9 cellular contexts compared by ENCODE assay signal in genomic region chr6:31896493-31896855, GRCh38. TPM values are rescaled to one million over a fixed set of nuclear protein-coding genes. Genes with fewer than 3 reads are reported as not detected.
A peak's percentile ranks its signal among the peaks of the same experiment; 100 is the strongest.
DNase-seq lines count a peak whose midpoint lies in the region; ATAC-seq and TF ChIP-seq lines count a peak whose summit lies in the region.
"Had no signal": no experiment of that assay in that cellular context is flagged by ENCODE, and none has a peak within 500 bp of the region (broad histone marks: within the 10 kb centered on the region; RNA-seq: fewer than 3 reads in every experiment).

No MANE protein-coding gene starts in this region.

- H3K27me3 ChIP-seq in left ventricle myocardium inferior (ENCODE audit: low read depth) (no peaks in the 10 kb centered on the region), breast epithelium (no peaks in the 10 kb centered on the region), mononuclear cell (ENCODE audit: insufficient read depth, low read length) (no peaks in the 10 kb centered on the region), foreskin keratinocyte (no peaks in the 10 kb centered on the region)

- TF ChIP-seq POLR2A in breast epithelium (IDR thresholded peaks at IDR 0.05) = no peak

- H3K4me1 ChIP-seq in left ventricle myocardium inferior (peaks cover 47% of the 10 kb centered on the region), breast epithelium (peaks cover 0 to 4% of the 10 kb centered on the region in 2 donors), mononuclear cell (ENCODE audit: insufficient read depth, low read length) (peaks cover 38% of the 10 kb centered on the region), foreskin keratinocyte (peaks cover 5% of the 10 kb centered on the region)

- H3K36me3 ChIP-seq in left ventricle myocardium inferior (peaks cover 34% of the 10 kb centered on the region), breast epithelium (no peaks in the 10 kb centered on the region)

- intact Hi-C loops in left ventricle myocardium inferior (cut with micrococcal nuclease) (no loop called here), cardiac septum (cut with DNase I) (loop anchor here (2.0 to 5.0 kb wide), 2 partner anchors 34 to 214 kb away; partner anchors contain the start of genes LY6G5C and NEU1), breast epithelium (cut with DNase I; ENCODE audit: low total_unique reads) (loop anchor here (2.0 kb wide), 1 partner anchor 56 kb away; no protein-coding TSS in a partner anchor)

- H3K27ac ChIP-seq in left ventricle myocardium inferior (replicated peaks) = peak overlapping the region; percentile 92
- H3K27ac ChIP-seq in breast epithelium = peak overlapping the region; percentile 86 to 89
- H3K27ac ChIP-seq in foreskin keratinocyte = no peak overlapping the region

- H3K9me3 ChIP-seq in left ventricle myocardium inferior (replicated peaks) = no peaks in the 10 kb centered on the region
- H3K9me3 ChIP-seq in breast epithelium = no peaks in the 10 kb centered on the region
- no peaks in the 10 kb centered on the region for H3K9me3 ChIP-seq in mononuclear cell (ENCODE audit: low read depth, low read length)

- ATAC-seq in HG03565 (IDR thresholded peaks at IDR 0.05; ENCODE audit: unreplicated experiment) (no peak), foreskin keratinocyte (no peak), GM21786 (IDR thresholded peaks at IDR 0.05; ENCODE audit: unreplicated experiment) (no peak)

- TF ChIP-seq CTCF in left ventricle myocardium inferior (IDR thresholded peaks at IDR 0.05; ENCODE audit: borderline replicate concordance) (no peak), breast epithelium (IDR thresholded peaks at IDR 0.05) (no peak), foreskin keratinocyte (conservative IDR thresholded peaks at IDR 0.05) (no peak)

- peak overlapping the region; percentile 93 for H3K4me3 ChIP-seq in left ventricle myocardium inferior
- peak overlapping the region; percentile 88 to 99 (median 94) for H3K4me3 ChIP-seq in breast epithelium
- peak overlapping the region; percentile 99 for H3K4me3 ChIP-seq in mononuclear cell (ENCODE audit: low read length)

- no peak for DNase-seq in left ventricle myocardium inferior
- no peak for DNase-seq in cardiac septum (ENCODE audit: low spot score)
- DNase-seq in breast epithelium (ENCODE audit: low spot score in 2 of 2) = no peak
- DNase-seq in C1 segment of cervical spinal cord (lab: John Stamatoyannopoulos, UW) = no peak
- no peak for DNase-seq in foreskin keratinocyte
- DNase-seq: GDM1 had no signal

RNA-seq across cellular contexts. Expression of gene EHMT2, which starts 1.0 kb away (rescaled TPM):
- total RNA-seq in left ventricle myocardium inferior (15.6 TPM), cardiac septum (14.5 TPM), breast epithelium (10 to 100 TPM; 34.6 to 37.5 (median 37.0) TPM), mononuclear cell (14.4 TPM), foreskin keratinocyte (42.5 and 42.6 TPM in 2 replicates)
- 37.8 and 38.2 TPM in 2 replicates for polyA plus RNA-seq in foreskin keratinocyte

RNA-seq across cellular contexts. Expression of gene ZBTB12, which starts 5.4 kb away (rescaled TPM):
- total RNA-seq in left ventricle myocardium inferior (3.5 TPM), cardiac septum (5.2 TPM), breast epithelium (1 to 10 TPM in 2 of 3 donors, under 1 TPM in 1; 0.64 to 3.3 (median 1.9) TPM), mononuclear cell (0.21 TPM), foreskin keratinocyte (2.0 and 2.6 TPM in 2 replicates)
- polyA plus RNA-seq in foreskin keratinocyte = 2.7 and 3.5 TPM in 2 replicates

RNA-seq across cellular contexts. Expression of gene SLC44A4, which starts 17.7 kb away (rescaled TPM):
- total RNA-seq in left ventricle myocardium inferior (0.08 TPM), cardiac septum (not detected), breast epithelium (10 to 100 TPM in 2 of 3 donors, under 1 TPM in 1; 0.32 to 35.4 (median 10.5) TPM), mononuclear cell (0.10 TPM), foreskin keratinocyte (0.25 and 0.37 TPM in 2 replicates)
- 0.16 and 0.27 TPM in 2 replicates for polyA plus RNA-seq in foreskin keratinocyte

RNA-seq across cellular contexts. Expression of gene C2, which starts 31.0 kb away (rescaled TPM):
- total RNA-seq in left ventricle myocardium inferior = 9.7 TPM
- 5.1 TPM for total RNA-seq in cardiac septum
- total RNA-seq in breast epithelium = 10 to 100 TPM; 10.2 to 54.2 (median 15.4) TPM
- 2.5 TPM for total RNA-seq in mononuclear cell
- not detected in 2 replicates for total RNA-seq in foreskin keratinocyte
- polyA plus RNA-seq in foreskin keratinocyte = 0.07 and 0.09 TPM in 2 replicates

RNA-seq across cellular contexts. Expression of gene NEU1, which starts 33.9 kb away (rescaled TPM):
- total RNA-seq in left ventricle myocardium inferior (26.0 TPM), cardiac septum (19.4 TPM), breast epithelium (10 to 100 TPM; 44.6 to 57.3 (median 48.9) TPM), mononuclear cell (19.4 TPM), foreskin keratinocyte (27.7 and 30.8 TPM in 2 replicates)
- polyA plus RNA-seq in foreskin keratinocyte = 28.8 and 33.0 TPM in 2 replicates
